14 cellular contexts compared by ENCODE assay signal in the genomic region with DNA sequence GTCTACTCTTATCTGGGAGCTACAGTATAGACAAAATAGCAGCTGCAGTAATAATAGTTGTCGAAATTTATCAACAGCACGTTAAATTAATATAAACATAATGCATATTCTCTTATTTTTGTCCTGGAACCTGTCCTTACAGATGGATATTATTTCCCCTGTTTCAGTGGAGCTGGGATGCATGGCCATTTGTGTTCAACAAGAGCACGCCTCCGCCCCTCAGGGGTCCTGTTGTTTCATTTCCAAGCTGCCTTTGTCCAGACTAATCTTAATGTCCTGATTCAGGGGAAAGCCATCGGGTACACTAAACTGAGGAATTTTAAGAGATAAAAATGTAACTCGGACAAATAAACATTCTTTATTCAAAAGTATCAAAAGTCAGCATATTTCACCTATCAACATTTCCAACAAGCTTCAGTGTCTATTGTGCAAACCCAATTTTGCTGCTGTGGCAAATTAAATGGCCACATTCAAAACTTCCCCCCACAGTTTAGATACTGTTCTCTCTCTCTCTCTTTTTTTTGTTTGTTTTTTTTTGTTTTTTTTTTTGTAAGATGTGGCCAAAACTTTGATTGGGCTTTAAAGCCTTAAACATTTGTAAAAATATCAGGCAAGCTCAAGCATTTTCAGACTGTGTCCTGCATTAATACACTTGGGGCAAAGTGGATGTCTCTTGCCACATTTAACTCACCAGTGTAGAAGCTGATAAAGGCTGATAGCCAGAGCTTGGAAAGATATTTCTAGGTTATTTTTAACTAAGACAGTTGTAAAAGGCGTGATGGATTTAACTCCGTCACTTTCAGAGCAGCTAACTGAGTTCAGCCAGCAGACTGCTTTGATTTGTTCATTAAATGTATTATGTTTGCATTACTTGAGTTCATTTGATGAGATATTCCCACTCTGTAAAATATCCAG.
DNase-seq lines count a peak whose midpoint lies in the region; ATAC-seq and TF ChIP-seq lines count a peak whose summit lies in the region.
"Had no signal": no experiment of that assay in that cellular context is flagged by ENCODE, and none has a peak within 500 bp of the region (broad histone marks: within the 10 kb centered on the region; RNA-seq: fewer than 3 reads in every experiment).

No MANE protein-coding gene starts in this region.

- CTCF ChIA-PET in Calu3 (lab: Charles Lee): no interaction called here

- DNase-seq in brain microvascular endothelial cell (no peak), heart right ventricle (no peak), neural crest cell (ENCODE audit: low read depth, low spot score) (no peak), G401 (ENCODE audit: low spot score) (no peak), coronary artery (ENCODE audit: low spot score) (no peak), Calu3 (no peak)
- DNase-seq in activated CD4-positive, alpha-beta T cell treated with anti-CD3 and anti-CD28 coated beads, Interleukin-2, amount 50 U/mL, for 4 hours: no peak
- DNase-seq: CD8-positive, alpha-beta T cell; DND-41; GOT3; NCI-H146; NCI-H2107; NCI-H526 treated with DMSO at 0.1 percent for 48 hours; PC-9 had no signal

- H3K4me3 ChIP-seq in brain microvascular endothelial cell (ENCODE audit: low read depth, low read length) (no peak overlapping the region), heart right ventricle (peak overlapping the region in 1 of 10 donors; percentile 11), coronary artery (no peak overlapping the region)
- H3K4me3 ChIP-seq: PC-9 had no signal

- ATAC-seq in heart right ventricle: peak; percentile 34 to 83 (median 61)
- ATAC-seq: CD8-positive, alpha-beta T cell had no signal

- peaks cover 0 to 36% (median 12%) of the 10 kb centered on the region in 9 donors for H3K4me1 ChIP-seq in heart right ventricle

- intact Hi-C loops in heart right ventricle (cut with DNase I) (no loop called here), Calu3 (cut with micrococcal nuclease; ENCODE audit: unreplicated experiment) (no loop called here)

- H3K4me3 Mint-ChIP-seq in neural crest cell (no peak overlapping the region), Calu3 (ENCODE audit: low read depth, unreplicated experiment) (no peak overlapping the region)
- H3K4me3 Mint-ChIP-seq: CD8-positive, alpha-beta T cell had no signal

- 33 to 40% methylated on average over 8 of the region's 8 CpGs for WGBS in heart right ventricle, 2 donors

- in situ Hi-C loops in brain microvascular endothelial cell (cut with HindIII; ENCODE audit: low pct_ligation_motif_present, low sequenced_read_pairs): no loop called here
- in situ Hi-C loops in G401 (cut with HindIII; ENCODE audit: low sequenced_read_pairs): no loop called here

- H3K9me3 Mint-ChIP-seq in neural crest cell (peaks cover 4% of the 10 kb centered on the region), Calu3 (ENCODE audit: low read depth, unreplicated experiment) (no peaks in the 10 kb centered on the region)
- H3K9me3 Mint-ChIP-seq: CD8-positive, alpha-beta T cell had no signal

- H3K27ac ChIP-seq in brain microvascular endothelial cell (peak overlapping the region; percentile 78), heart right ventricle (peak overlapping the region in 9 of 10 donors; percentile 18 to 79 (median 70)), coronary artery (no peak overlapping the region)
- H3K27ac ChIP-seq: PC-9 had no signal

- H3K27me3 ChIP-seq in brain microvascular endothelial cell (replicated peaks) (no peaks in the 10 kb centered on the region), heart right ventricle (no peaks in the 10 kb centered on the region)

- H3K27ac Mint-ChIP-seq in neural crest cell (ENCODE audit: unreplicated experiment) (peak overlapping the region; percentile 77), Calu3 (ENCODE audit: unreplicated experiment) (no peak overlapping the region)
- H3K27ac Mint-ChIP-seq: CD8-positive, alpha-beta T cell had no signal

- no peaks in the 10 kb centered on the region for H3K9me3 ChIP-seq in heart right ventricle

- no TSS peak for BruUV-seq in Calu3 (replicated peaks; lab: Mats Ljungman, UMichigan)

- TF ChIP-seq CTCF in brain microvascular endothelial cell (IDR thresholded peaks at IDR 0.05; ENCODE audit: low read depth, low read length, missing control alignments) (no peak), heart right ventricle (IDR thresholded peaks at IDR 0.05) (no peak), neural crest cell (conservative IDR thresholded peaks at IDR 0.05) (no peak), coronary artery (IDR thresholded peaks at IDR 0.05) (no peak), Calu3 (IDR thresholded peaks at IDR 0.05; ENCODE audit: unreplicated experiment) (no peak)

- H3K36me3 Mint-ChIP-seq in neural crest cell (ENCODE audit: low read depth): no peaks in the 10 kb centered on the region
- H3K36me3 Mint-ChIP-seq in Calu3 (ENCODE audit: insufficient read depth, unreplicated experiment): no peaks in the 10 kb centered on the region
- H3K36me3 Mint-ChIP-seq: CD8-positive, alpha-beta T cell had no signal

- peaks cover 24% of the 10 kb centered on the region for H3K4me1 Mint-ChIP-seq in neural crest cell
- H3K4me1 Mint-ChIP-seq in Calu3 (ENCODE audit: low read depth, unreplicated experiment): no peaks in the 10 kb centered on the region

- no peaks in the 10 kb centered on the region for H3K27me3 Mint-ChIP-seq in neural crest cell (ENCODE audit: low read depth)
- no peaks in the 10 kb centered on the region for H3K27me3 Mint-ChIP-seq in Calu3 (ENCODE audit: unreplicated experiment)

- H3K36me3 ChIP-seq in brain microvascular endothelial cell (replicated peaks) (no peaks in the 10 kb centered on the region), heart right ventricle (no peaks in the 10 kb centered on the region)

Comparison
In these comparisons a context has a peak if more than half of its experiments do, and no peak if none do; other contexts are left out.
1. H3K27ac ChIP-seq: peak in brain microvascular endothelial cell (single experiment) and heart right ventricle (9 of 10); none in coronary artery (0 of 2).